In genomic region chr19:28257396-28257795, GRCh38 we compare ENCODE assay signal across 25 cellular contexts.
"Had no signal": no experiment of that assay in that cellular context is flagged by ENCODE, and none has a peak within 500 bp of the region (broad histone marks: within the 10 kb centered on the region; RNA-seq: fewer than 3 reads in every experiment).

No MANE protein-coding gene starts in this region.

- ATAC-seq: left colon; left lung; lower lobe of right lung; naive thymus-derived CD8-positive, alpha-beta T cell; pancreas; right lobe of liver; stimulated activated memory B cell treated with anti-CD40 and anti-IgM and Interleukin-4, amounts not matched to agents 10 μg/mL and 1 μg/mL and 100 μg/mL, for 72 hours; stimulated activated naive CD8-positive, alpha-beta T cell treated with anti-CD3 and anti-CD28 coated beads, Interleukin-15, amount 100 ng/mL, for 72 hours had no signal

- DNase-seq: immature natural killer cell; kidney; left colon; left lung; lower lobe of right lung; mammary epithelial cell; mesenchymal stem cell; naive thymus-derived CD8-positive, alpha-beta T cell; nucleus accumbens; pancreas; posterior cingulate gyrus; right lobe of liver; stimulated activated CD4-positive, alpha-beta T cell treated with anti-CD3 and anti-CD28 coated beads, Interleukin-1b, Interleukin-23, amount 100 ng/mL, for 48 hours; stimulated activated CD4-positive, alpha-beta T cell treated with anti-CD3 and anti-CD28 coated beads, Interleukin-2, amount 100 ng/mL, for 48 hours; stimulated activated CD4-positive, alpha-beta T cell treated with anti-CD3 and anti-CD28 coated beads, Interleukin-4, amount 100 ng/mL, for 4 hours; stimulated activated CD8-positive, alpha-beta memory T cell treated with anti-CD3 and anti-CD28 coated beads, Interleukin-4, amount 100 ng/mL, for 48 hours; stimulated activated naive CD4-positive, alpha-beta T cell treated with Interleukin-2 at 50 U/mL for 16 hours; stimulated activated naive CD8-positive, alpha-beta T cell treated with anti-CD3 and anti-CD28 coated beads, Interleukin-15, amount 100 ng/mL, for 72 hours; substantia nigra had no signal

- H3K36me3 ChIP-seq: left lung, lower lobe of right lung, pancreas, prostate gland, right atrium auricular region, right lobe of liver, tibial nerve, vagina had no signal

- H3K9me3 ChIP-seq: left lung, lower lobe of right lung, pancreas, prostate gland, right lobe of liver, vagina had no signal

- H3K4me3 ChIP-seq: left lung, lower lobe of right lung, pancreas, prostate gland, right atrium auricular region, right lobe of liver, smooth muscle cell, tibial nerve, vagina had no signal

- H3K4me1 ChIP-seq: left lung, lower lobe of right lung, pancreas, prostate gland, right atrium auricular region, right lobe of liver, tibial nerve, vagina had no signal

- H3K27ac ChIP-seq: left lung, lower lobe of right lung, pancreas, prostate gland, right atrium auricular region, right lobe of liver, tibial nerve, vagina had no signal

- H3K27me3 ChIP-seq: left lung, pancreas, right atrium auricular region, right lobe of liver, tibial nerve, vagina had no signal
